21 cellular contexts compared by ENCODE assay signal in genomic region chr12:75994069-75994740, GRCh38. TPM values are rescaled to one million over a fixed set of nuclear protein-coding genes. Genes with fewer than 3 reads are reported as not detected.
DNase-seq lines count a peak whose midpoint lies in the region; ATAC-seq and TF ChIP-seq lines count a peak whose summit lies in the region.
"Had no signal": no experiment of that assay in that cellular context is flagged by ENCODE, and none has a peak within 500 bp of the region (broad histone marks: within the 10 kb centered on the region; RNA-seq: fewer than 3 reads in every experiment).

No MANE protein-coding gene starts in this region.

- no peaks in the 10 kb centered on the region for H3K79me2 ChIP-seq in HCT116 (ENCODE audit: insufficient read depth, low read length)

- H3K4me3 ChIP-seq in HCT116 (replicated peaks in 1 of 2; ENCODE audit: low read depth in 1 of 2, low read length in 2 of 2), result no peak overlapping the region
- H3K4me3 ChIP-seq: lung, MG63, spleen, testis had no signal

- peaks cover 37 to 51% of the 10 kb centered on the region in 2 experiments for H3K4me1 ChIP-seq in HCT116 (ENCODE audit: control insufficient read depth in 1 of 2, insufficient read depth in 2 of 2, low read length in 2 of 2)
- H3K4me1 ChIP-seq: testis had no signal

- H3K27me3 ChIP-seq in HCT116 (ENCODE audit: insufficient read depth, low read length), result no peaks in the 10 kb centered on the region
- H3K27me3 ChIP-seq: foreskin keratinocyte, MG63, testis had no signal

- peaks cover 59% of the 10 kb centered on the region for H3K4me1 Mint-ChIP-seq in activated CD8-positive, alpha-beta memory T cell treated with anti-CD3 and anti-CD28 coated beads, Interleukin-2, amount 10 ng/mL, durations not matched to agents 7 days and 5 days
- H3K4me1 Mint-ChIP-seq in activated T-helper 1 cell treated with anti-CD3 and anti-CD28 coated beads, Interleukin-12 subunit alpha, Interleukin-12 subunit beta, Interleukin-2, Interleukin-4 antibody, amounts not matched to agents 30 ng/mL and 10 ng/mL and 1 ng/mL, durations not matched to agents 14 hours and 24 hours and 36 hours (ENCODE audit: low read depth), result peaks cover 49% of the 10 kb centered on the region
- peaks cover 17% of the 10 kb centered on the region for H3K4me1 Mint-ChIP-seq in nephron progenitor cell

- peaks cover 10% of the 10 kb centered on the region for H3K36me3 Mint-ChIP-seq in activated CD8-positive, alpha-beta memory T cell treated with anti-CD3 and anti-CD28 coated beads, Interleukin-2, amount 10 ng/mL, durations not matched to agents 7 days and 5 days
- H3K36me3 Mint-ChIP-seq in activated T-helper 1 cell treated with anti-CD3 and anti-CD28 coated beads, Interleukin-12 subunit alpha, Interleukin-12 subunit beta, Interleukin-2, Interleukin-4 antibody, amounts not matched to agents 30 ng/mL and 10 ng/mL and 1 ng/mL, durations not matched to agents 14 hours and 24 hours and 36 hours (ENCODE audit: low read depth), result peaks cover 9% of the 10 kb centered on the region
- peaks cover 2% of the 10 kb centered on the region for H3K36me3 Mint-ChIP-seq in nephron progenitor cell (ENCODE audit: low read depth)

- no peak for TF ChIP-seq RAD21 in HCT116 (IDR thresholded peaks at IDR 0.05; ENCODE audit: low read depth)

- POLR2A ChIA-PET in HCT116 (lab: Charles Lee) (no interaction called here), GM10248 (lab: Yijun Ruan, JAX) (no interaction called here)

- H3K9me2 ChIP-seq in HCT116 (ENCODE audit: insufficient read depth), result no peaks in the 10 kb centered on the region

- BruUV-seq in HCT116 (replicated peaks; lab: Mats Ljungman, UMichigan), result no TSS peak

- peaks cover under 1% of the 10 kb centered on the region for H3K9me3 Mint-ChIP-seq in activated CD8-positive, alpha-beta memory T cell treated with anti-CD3 and anti-CD28 coated beads, Interleukin-2, amount 10 ng/mL, durations not matched to agents 7 days and 5 days (ENCODE audit: low read depth)
- H3K9me3 Mint-ChIP-seq in activated T-helper 1 cell treated with anti-CD3 and anti-CD28 coated beads, Interleukin-12 subunit alpha, Interleukin-12 subunit beta, Interleukin-2, Interleukin-4 antibody, amounts not matched to agents 30 ng/mL and 10 ng/mL and 1 ng/mL, durations not matched to agents 14 hours and 24 hours and 36 hours, result peaks cover under 1% of the 10 kb centered on the region
- H3K9me3 Mint-ChIP-seq in nephron progenitor cell, result peaks cover 14% of the 10 kb centered on the region

- DNase-seq in activated CD8-positive, alpha-beta memory T cell treated with anti-CD3 and anti-CD28 coated beads, Interleukin-2, amount 10 ng/mL, durations not matched to agents 7 days and 5 days, result peak; percentile 53
- DNase-seq in activated CD8-positive, alpha-beta memory T cell treated with anti-CD3 and anti-CD28 coated beads, Interleukin-2, amount 50 U/mL, for 48 hours, result no peak
- DNase-seq in HCT116 (ENCODE audit: low read depth, low spot score) (no peak), nephron progenitor cell (no peak), GM10248 (ENCODE audit: extremely low spot score) (no peak), H4 (ENCODE audit: low spot score) (no peak), NCI-H2227 (lab: John Stamatoyannopoulos, UW; ENCODE audit: unreplicated experiment) (no peak)
- no peak for DNase-seq in activated T-helper 1 cell treated with anti-CD3 and anti-CD28 coated beads, Interleukin-12 subunit alpha, Interleukin-12 subunit beta, Interleukin-2, Interleukin-4 antibody, amounts not matched to agents 30 ng/mL and 10 ng/mL and 1 ng/mL, durations not matched to agents 14 hours and 24 hours and 36 hours (ENCODE audit: low spot score)
- DNase-seq: activated effector memory CD4-positive, alpha-beta T cell treated with Interleukin-2 at 50 U/mL for 16 hours; C1 segment of cervical spinal cord; cerebellar nuclear complex; hippocampal formation; MG63; NCI-H2171 treated with DMSO at 0.1 percent for 48 hours; nucleus accumbens; retina; SHP77; spleen; testis had no signal

- peak overlapping the region; percentile 4; the same call in 1 of the 2 replicates for H3K4me2 ChIP-seq in HCT116 (ENCODE audit: low read length)

- no peak for TF ChIP-seq POLR2A in HCT116 (IDR thresholded peaks at IDR 0.05; ENCODE audit: borderline replicate concordance, extremely low read depth, insufficient read depth, insufficient read length)

- H3K36me3 ChIP-seq in HCT116 (ENCODE audit: control insufficient read depth in 1 of 2, insufficient read depth in 2 of 2, low read length in 2 of 2), result no peaks in the 10 kb centered on the region
- H3K36me3 ChIP-seq: MG63, spleen had no signal

- H3K4me3 Mint-ChIP-seq in activated CD8-positive, alpha-beta memory T cell treated with anti-CD3 and anti-CD28 coated beads, Interleukin-2, amount 10 ng/mL, durations not matched to agents 7 days and 5 days, result no peak overlapping the region
- peak overlapping the region; percentile 5 for H3K4me3 Mint-ChIP-seq in activated T-helper 1 cell treated with anti-CD3 and anti-CD28 coated beads, Interleukin-12 subunit alpha, Interleukin-12 subunit beta, Interleukin-2, Interleukin-4 antibody, amounts not matched to agents 30 ng/mL and 10 ng/mL and 1 ng/mL, durations not matched to agents 14 hours and 24 hours and 36 hours
- H3K4me3 Mint-ChIP-seq in nephron progenitor cell, result no peak overlapping the region

- RAD21 ChIA-PET in HCT116 (lab: Charles Lee; ENCODE audit: low non-redundant PET in 1 of 2, low total read pairs in 2 of 2, uncharacterized antibody in 2 of 2, unreplicated experiment in 2 of 2), result no interaction called here

- no peaks in the 10 kb centered on the region for H3K27me3 Mint-ChIP-seq in activated CD8-positive, alpha-beta memory T cell treated with anti-CD3 and anti-CD28 coated beads, Interleukin-2, amount 10 ng/mL, durations not matched to agents 7 days and 5 days
- no peaks in the 10 kb centered on the region for H3K27me3 Mint-ChIP-seq in activated T-helper 1 cell treated with anti-CD3 and anti-CD28 coated beads, Interleukin-12 subunit alpha, Interleukin-12 subunit beta, Interleukin-2, Interleukin-4 antibody, amounts not matched to agents 30 ng/mL and 10 ng/mL and 1 ng/mL, durations not matched to agents 14 hours and 24 hours and 36 hours (ENCODE audit: insufficient read depth)
- peaks cover 9% of the 10 kb centered on the region for H3K27me3 Mint-ChIP-seq in nephron progenitor cell (ENCODE audit: low read depth, poor library complexity)

- peak; percentile 75 for ATAC-seq in activated CD8-positive, alpha-beta memory T cell treated with anti-CD3 and anti-CD28 coated beads, Interleukin-2, amount 10 ng/mL, durations not matched to agents 7 days and 5 days
- peak; percentile 53 for ATAC-seq in HCT116
- ATAC-seq: foreskin keratinocyte had no signal

- H3K9me3 ChIP-seq in HCT116 (ENCODE audit: control insufficient read depth in 1 of 2, insufficient read depth in 1 of 2, low read depth in 1 of 2, low read length in 2 of 2), result no peaks in the 10 kb centered on the region
- H3K9me3 ChIP-seq: MG63, spleen, testis had no signal

- peak overlapping the region; percentile 12 for H3K27ac Mint-ChIP-seq in activated CD8-positive, alpha-beta memory T cell treated with anti-CD3 and anti-CD28 coated beads, Interleukin-2, amount 10 ng/mL, durations not matched to agents 7 days and 5 days
- peak overlapping the region; percentile 88 for H3K27ac Mint-ChIP-seq in activated T-helper 1 cell treated with anti-CD3 and anti-CD28 coated beads, Interleukin-12 subunit alpha, Interleukin-12 subunit beta, Interleukin-2, Interleukin-4 antibody, amounts not matched to agents 30 ng/mL and 10 ng/mL and 1 ng/mL, durations not matched to agents 14 hours and 24 hours and 36 hours
- H3K27ac Mint-ChIP-seq in nephron progenitor cell, result peak overlapping the region; percentile 3

- no peak for TF ChIP-seq CTCF in HCT116 (IDR thresholded peaks at IDR 0.05 in 2 of 3, conservative IDR thresholded peaks at IDR 0.05 in 1 of 3; ENCODE audit: borderline replicate concordance in 1 of 3, insufficient read depth in 1 of 3, low read depth in 2 of 3, low read length in 2 of 3)
- no peak for TF ChIP-seq CTCF in nephron progenitor cell (IDR thresholded peaks at IDR 0.05)
- no peak for TF ChIP-seq CTCF in GM10248 (IDR thresholded peaks at IDR 0.05; ENCODE audit: control extremely low read depth, extremely low read depth, low read depth, missing control alignments)

- intact Hi-C loops in HCT116 (cut with micrococcal nuclease), result no loop called here
- intact Hi-C loops in activated T-helper 1 cell treated with anti-CD3 and anti-CD28 coated beads, Interleukin-12 subunit alpha, Interleukin-12 subunit beta, Interleukin-2, Interleukin-4 antibody, amounts not matched to agents 30 ng/mL and 10 ng/mL and 1 ng/mL, durations not matched to agents 14 hours and 24 hours and 36 hours (cut with micrococcal nuclease), result loop anchor here (1.0 kb wide), 10 partner anchors 9 to 353 kb away; partner anchors contain the start of gene PHLDA1

- peak overlapping the region; percentile 11; the same call in 1 of the 2 replicates for H3K27ac ChIP-seq in HCT116 (ENCODE audit: low read depth, low read length)
- H3K27ac ChIP-seq: foreskin keratinocyte, spleen, testis had no signal

- CTCF ChIA-PET in activated CD8-positive, alpha-beta memory T cell treated with anti-CD3 and anti-CD28 coated beads, Interleukin-2, amount 10 ng/mL, durations not matched to agents 7 days and 5 days (lab: Charles Lee), result no interaction called here
- CTCF ChIA-PET in HCT116 (lab: Charles Lee), result no interaction called here
- CTCF ChIA-PET in GM10248 (lab: Yijun Ruan, JAX), result interaction anchor here (1.0 kb wide), 1 partner anchor 53 kb away, joined by 4 read pairs; no protein-coding TSS in a partner anchor

- peak overlapping the region; percentile 32 for H3K9ac ChIP-seq in HCT116 (ENCODE audit: low read length)

- H4K20me1 ChIP-seq in HCT116 (ENCODE audit: insufficient read depth), result no peaks in the 10 kb centered on the region

- H2AFZ ChIP-seq in HCT116 (ENCODE audit: low read depth, low read length, poor library complexity, severe bottlenecking), result no peak overlapping the region

TF ChIP-seq in HCT116, 20 proteins besides CTCF, POLR2A, EP300 and RAD21:
- TF ChIP-seq, protein P1, sequence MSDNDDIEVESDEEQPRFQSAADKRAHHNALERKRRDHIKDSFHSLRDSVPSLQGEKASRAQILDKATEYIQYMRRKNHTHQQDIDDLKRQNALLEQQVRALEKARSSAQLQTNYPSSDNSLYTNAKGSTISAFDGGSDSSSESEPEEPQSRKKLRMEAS (IDR thresholded peaks at IDR 0.05), result 0 out of 2 replicates have a peak, but pooled peaks have one; percentile 34
- TF ChIP-seq CEBPB (IDR thresholded peaks at IDR 0.05; ENCODE audit: low read depth) (no peak), SP1 (IDR thresholded peaks at IDR 0.05; ENCODE audit: low read depth) (peak; percentile 21; the same call in 1 of the 2 replicates), POLR2AphosphoS5 (IDR thresholded peaks at IDR 0.05; ENCODE audit: low read depth, low read length) (no peak)

RNA-seq across cellular contexts. Expression of gene PHLDA1, which starts 37.4 kb away (rescaled TPM):
- 10 to 100 TPM; 36.8 to 95.6 TPM for total RNA-seq in activated CD8-positive, alpha-beta memory T cell treated with anti-CD3 and anti-CD28 coated beads, Interleukin-2, amount 10 ng/mL, durations not matched to agents 7 days and 5 days
- 231 TPM for total RNA-seq in HCT116 (2021; ENCODE audit: unreplicated experiment)
- 178 and 186 TPM in 2 replicates for polyA plus RNA-seq in HCT116 (2012)
- 88.9 and 91.5 TPM in 2 replicates for total RNA-seq in activated T-helper 1 cell treated with anti-CD3 and anti-CD28 coated beads, Interleukin-12 subunit alpha, Interleukin-12 subunit beta, Interleukin-2, Interleukin-4 antibody, amounts not matched to agents 30 ng/mL and 10 ng/mL and 1 ng/mL, durations not matched to agents 14 hours and 24 hours and 36 hours
- 19.5 and 25.1 TPM in 2 replicates for total RNA-seq in H4 (2014; rRNA removed; shearing (Covaris generic))

Comparison
In these comparisons a context has a peak if more than half of its experiments do, and no peak if none do; other contexts are left out.
1. H3K27ac Mint-ChIP-seq: peak in every context shown above with its lines; median percentile 88 in activated T-helper 1 cell treated with anti-CD3 and anti-CD28 coated beads, Interleukin-12 subunit alpha, Interleukin-12 subunit beta, Interleukin-2, Interleukin-4 antibody, amounts not matched to agents 30 ng/mL and 10 ng/mL and 1 ng/mL, durations not matched to agents 14 hours and 24 hours and 36 hours; 12 in activated CD8-positive, alpha-beta memory T cell treated with anti-CD3 and anti-CD28 coated beads, Interleukin-2, amount 10 ng/mL, durations not matched to agents 7 days and 5 days; 3 in nephron progenitor cell.